Comparison of ENCODE assay signal across 8 cellular contexts in the genomic region with DNA sequence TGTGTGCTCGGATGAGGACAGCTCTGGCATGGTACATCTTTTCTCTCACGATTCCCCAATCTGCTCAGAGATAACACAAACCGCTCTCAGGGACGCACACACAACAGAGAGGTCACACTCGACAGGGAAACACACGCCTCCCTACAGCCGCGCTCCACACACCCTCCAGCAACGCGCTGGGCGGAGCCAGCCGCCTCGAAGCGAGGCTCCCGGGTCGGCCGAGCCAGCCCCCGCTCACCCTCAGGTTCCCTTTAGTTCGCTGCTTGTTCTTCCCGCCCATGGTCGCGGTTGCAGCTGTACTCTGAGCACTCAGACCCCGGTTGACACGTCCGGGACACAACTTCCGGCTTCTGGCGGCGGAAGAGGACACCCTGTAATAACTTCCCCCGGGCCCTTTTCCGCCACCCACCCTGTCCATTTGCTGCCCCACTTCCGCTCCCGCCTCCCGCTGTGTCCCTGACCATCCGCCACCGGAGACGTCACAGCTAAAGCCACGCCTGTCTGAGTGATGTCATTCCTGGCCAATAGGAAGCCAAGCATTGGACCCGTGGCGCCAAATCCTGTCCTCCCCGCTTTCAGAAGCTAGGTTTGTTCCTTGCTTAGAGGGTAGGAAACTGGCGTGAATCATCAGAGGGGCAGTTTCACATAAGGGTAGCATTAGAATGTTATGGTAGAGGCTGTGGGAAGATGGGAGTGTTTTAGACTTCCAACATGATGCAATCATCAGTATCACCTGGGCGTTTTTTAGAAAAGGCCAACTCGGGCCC.
DNase-seq lines count a peak whose midpoint lies in the region; ATAC-seq and TF ChIP-seq lines count a peak whose summit lies in the region.

A gene with protein sequence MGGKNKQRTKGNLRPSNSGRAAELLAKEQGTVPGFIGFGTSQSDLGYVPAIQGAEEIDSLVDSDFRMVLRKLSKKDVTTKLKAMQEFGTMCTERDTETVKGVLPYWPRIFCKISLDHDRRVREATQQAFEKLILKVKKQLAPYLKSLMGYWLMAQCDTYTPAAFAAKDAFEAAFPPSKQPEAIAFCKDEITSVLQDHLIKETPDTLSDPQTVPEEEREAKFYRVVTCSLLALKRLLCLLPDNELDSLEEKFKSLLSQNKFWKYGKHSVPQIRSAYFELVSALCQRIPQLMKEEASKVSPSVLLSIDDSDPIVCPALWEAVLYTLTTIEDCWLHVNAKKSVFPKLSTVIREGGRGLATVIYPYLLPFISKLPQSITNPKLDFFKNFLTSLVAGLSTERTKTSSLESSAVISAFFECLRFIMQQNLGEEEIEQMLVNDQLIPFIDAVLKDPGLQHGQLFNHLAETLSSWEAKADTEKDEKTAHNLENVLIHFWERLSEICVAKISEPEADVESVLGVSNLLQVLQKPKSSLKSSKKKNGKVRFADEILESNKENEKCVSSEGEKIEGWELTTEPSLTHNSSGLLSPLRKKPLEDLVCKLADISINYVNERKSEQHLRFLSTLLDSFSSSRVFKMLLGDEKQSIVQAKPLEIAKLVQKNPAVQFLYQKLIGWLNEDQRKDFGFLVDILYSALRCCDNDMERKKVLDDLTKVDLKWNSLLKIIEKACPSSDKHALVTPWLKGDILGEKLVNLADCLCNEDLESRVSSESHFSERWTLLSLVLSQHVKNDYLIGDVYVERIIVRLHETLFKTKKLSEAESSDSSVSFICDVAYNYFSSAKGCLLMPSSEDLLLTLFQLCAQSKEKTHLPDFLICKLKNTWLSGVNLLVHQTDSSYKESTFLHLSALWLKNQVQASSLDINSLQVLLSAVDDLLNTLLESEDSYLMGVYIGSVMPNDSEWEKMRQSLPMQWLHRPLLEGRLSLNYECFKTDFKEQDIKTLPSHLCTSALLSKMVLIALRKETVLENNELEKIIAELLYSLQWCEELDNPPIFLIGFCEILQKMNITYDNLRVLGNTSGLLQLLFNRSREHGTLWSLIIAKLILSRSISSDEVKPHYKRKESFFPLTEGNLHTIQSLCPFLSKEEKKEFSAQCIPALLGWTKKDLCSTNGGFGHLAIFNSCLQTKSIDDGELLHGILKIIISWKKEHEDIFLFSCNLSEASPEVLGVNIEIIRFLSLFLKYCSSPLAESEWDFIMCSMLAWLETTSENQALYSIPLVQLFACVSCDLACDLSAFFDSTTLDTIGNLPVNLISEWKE (N-terminal part only) (minus strand): TSS at position 352 of the 767 bp plus-strand sequence. CDS start 72 bp downstream, at position 280.

- DNase-seq in AML-193 (lab: John Stamatoyannopoulos, UW) (peak; percentile 95 to 98), NCI-H510A treated with DMSO at 0.1 percent for 48 hours (lab: John Stamatoyannopoulos, UW) (peak; percentile 94), choroid plexus epithelial cell (ENCODE audit: low read depth) (peak; percentile 100), kidney glomerular epithelial cell (lab: John Stamatoyannopoulos, UW) (peak; percentile 96)
- peak; percentile 98 for DNase-seq in activated CD4-positive, alpha-beta T cell treated with anti-CD3 and anti-CD28 coated beads for 24 hours (ENCODE audit: low read depth in 2 of 2)
- peak; percentile 95 for DNase-seq in stimulated activated CD4-positive, alpha-beta T cell treated with anti-CD3 and anti-CD28 coated beads, Interleukin-1b, Interleukin-23, amount 100 ng/mL, for 1 hour (ENCODE audit: low read depth in 2 of 2)

- no peak for TF ChIP-seq CTCF in choroid plexus epithelial cell (conservative IDR thresholded peaks at IDR 0.05; ENCODE audit: low read depth, low read length)

- peak; percentile 89 for TF ChIP-seq POLR2A in GM19193 (IDR thresholded peaks at IDR 0.05; ENCODE audit: extremely low read depth, insufficient read depth, insufficient read length)

- H3K4me3 ChIP-seq in choroid plexus epithelial cell (ENCODE audit: low read depth, low read length) = peak within 1 kb of the TSS; percentile 97

- peak; percentile 98 for ATAC-seq in HG03439 (IDR thresholded peaks at IDR 0.05; ENCODE audit: unreplicated experiment)

Comparison
In these comparisons a context has a peak if more than half of its experiments do, and no peak if none do; other contexts are left out.
1. Peak in every context shown above with its lines: DNase-seq, ATAC-seq and H3K4me3 ChIP-seq.